In the genomic region with DNA sequence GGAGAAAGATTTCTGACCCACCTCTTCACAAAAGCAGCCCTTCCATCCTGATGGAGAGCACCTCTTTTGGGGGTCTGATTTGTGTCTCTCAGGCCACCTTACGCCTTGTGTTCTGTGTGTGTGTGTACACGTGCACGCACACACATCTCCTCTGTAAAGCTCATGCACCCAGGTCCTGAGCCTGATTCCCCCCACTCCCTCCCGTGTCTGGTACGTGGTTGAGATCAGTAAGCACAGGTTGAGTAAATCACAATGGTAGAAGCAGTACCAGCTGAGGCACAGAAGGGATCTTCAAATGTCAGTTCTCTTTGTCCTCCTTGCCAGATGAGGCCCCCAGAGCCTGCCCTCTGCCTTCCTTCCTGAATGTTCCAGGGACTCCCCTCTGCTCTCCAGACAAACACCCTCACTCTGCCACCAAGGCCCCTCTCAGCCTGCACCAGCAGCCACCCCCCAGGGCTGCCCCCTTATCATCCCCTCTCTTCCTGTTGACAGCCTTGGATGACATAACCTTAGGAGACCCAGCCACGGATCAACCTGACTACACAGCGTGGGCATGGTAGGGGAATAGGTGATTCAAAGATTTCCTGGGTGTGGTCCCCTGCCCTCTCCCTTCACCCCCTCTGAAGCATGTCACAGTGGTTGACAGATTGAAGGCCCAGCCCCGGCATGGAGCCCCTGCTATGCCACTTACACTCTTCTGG, we compare ENCODE assay signal across 15 cellular contexts.
DNase-seq lines count a peak whose midpoint lies in the region; ATAC-seq lines count a peak whose summit lies in the region.
"Had no signal": no experiment of that assay in that cellular context is flagged by ENCODE, and none has a peak within 500 bp of the region (broad histone marks: within the 10 kb centered on the region; RNA-seq: fewer than 3 reads in every experiment).

No MANE protein-coding gene starts in this region.

- POLR2A ChIA-PET in naive thymus-derived CD4-positive, alpha-beta T cell (lab: Charles Lee) = interaction anchor here (1.2 kb wide), 1 partner anchor 115 kb away, joined by 4 read pairs; no protein-coding TSS in a partner anchor

- no peak overlapping the region for H3K27ac ChIP-seq in naive thymus-derived CD4-positive, alpha-beta T cell (ENCODE audit: low read depth, low read length)
- H3K27ac ChIP-seq: esophagus squamous epithelium, upper lobe of left lung had no signal

- H3K27me3 Mint-ChIP-seq in naive thymus-derived CD4-positive, alpha-beta T cell = no peaks in the 10 kb centered on the region

- no peaks in the 10 kb centered on the region for H3K9me3 ChIP-seq in naive thymus-derived CD4-positive, alpha-beta T cell (ENCODE audit: control insufficient read depth in 2 of 3, low read length in 3 of 3)
- H3K9me3 ChIP-seq: esophagus squamous epithelium, upper lobe of left lung had no signal

- ATAC-seq in activated CD4-positive, CD25-positive, alpha-beta regulatory T cell treated with anti-CD3 and anti-CD28 coated beads, Interleukin-2, amount 50 U/mL, for 24 hours = peak; percentile 66 to 68
- ATAC-seq in naive thymus-derived CD4-positive, alpha-beta T cell = no peak
- no peak for ATAC-seq in GM18907 (IDR thresholded peaks at IDR 0.05; ENCODE audit: unreplicated experiment)
- ATAC-seq in GM18517 (IDR thresholded peaks at IDR 0.05; ENCODE audit: unreplicated experiment) = no peak
- ATAC-seq: HCT116 had no signal

- intact Hi-C loops in naive thymus-derived CD4-positive, alpha-beta T cell (cut with micrococcal nuclease) = loop anchor here in 1 of 2 donors (5.0 kb wide), 1 partner anchor 111 kb away; a partner anchor contains a TSS

- CTCF ChIA-PET in naive thymus-derived CD4-positive, alpha-beta T cell (lab: Charles Lee) = interaction anchor here (1.0 kb wide), 1 partner anchor 18 kb away, joined by 4 read pairs; no protein-coding TSS in a partner anchor

- peaks cover 0 to 3% (median 0%) of the 10 kb centered on the region in 5 donors for H3K36me3 Mint-ChIP-seq in naive thymus-derived CD4-positive, alpha-beta T cell

- peaks cover 50 to 74% of the 10 kb centered on the region in 2 donors for H3K4me1 ChIP-seq in naive thymus-derived CD4-positive, alpha-beta T cell (ENCODE audit: control insufficient read depth in 2 of 2, insufficient read depth in 2 of 2, low read length in 2 of 2)

- DNase-seq in activated CD4-positive, CD25-positive, alpha-beta regulatory T cell treated with anti-CD3 and anti-CD28 coated beads, Interleukin-2, amount 50 U/mL, for 72 hours = no peak
- peak; percentile 37 for DNase-seq in activated T-cell treated with anti-CD3 and anti-CD28 coated beads, Interleukin-2, amount 50 U/mL, for 1 hour
- peak in 5 of 9 donors; percentile 20 to 56 (median 22) for DNase-seq in naive thymus-derived CD4-positive, alpha-beta T cell
- DNase-seq in stimulated activated naive CD4-positive, alpha-beta T cell treated with Interleukin-2 at 50 U/mL for 16 hours (lab: John Stamatoyannopoulos, UW) = peak; percentile 53
- DNase-seq in NCI-H524 (lab: John Stamatoyannopoulos, UW) = no peak
- DNase-seq: DMS153, esophagus squamous epithelium, mammary epithelial cell, NCI-H1694 treated with DMSO at 0.1 percent for 48 hours, posterior cingulate gyrus had no signal

- H3K27ac Mint-ChIP-seq in naive thymus-derived CD4-positive, alpha-beta T cell = peak overlapping the region; percentile 45 to 93 (median 75)

- peak overlapping the region; percentile 54 to 77 (median 72) for H3K4me3 Mint-ChIP-seq in naive thymus-derived CD4-positive, alpha-beta T cell

- no peaks in the 10 kb centered on the region for H3K9me3 Mint-ChIP-seq in naive thymus-derived CD4-positive, alpha-beta T cell

- H3K4me3 ChIP-seq in naive thymus-derived CD4-positive, alpha-beta T cell (ENCODE audit: low read length) = no peak overlapping the region
- H3K4me3 ChIP-seq: esophagus squamous epithelium, upper lobe of left lung had no signal

- peaks cover 58 to 86% (median 68%) of the 10 kb centered on the region in 7 donors for H3K4me1 Mint-ChIP-seq in naive thymus-derived CD4-positive, alpha-beta T cell

- H3K27me3 ChIP-seq in naive thymus-derived CD4-positive, alpha-beta T cell (ENCODE audit: control insufficient read depth in 2 of 2, insufficient read depth in 2 of 2, low read length in 2 of 2) = no peaks in the 10 kb centered on the region
- H3K27me3 ChIP-seq: esophagus squamous epithelium, upper lobe of left lung had no signal

- H3K36me3 ChIP-seq in naive thymus-derived CD4-positive, alpha-beta T cell (ENCODE audit: control insufficient read depth in 2 of 3, insufficient read depth in 3 of 3, low read length in 3 of 3) = no peaks in the 10 kb centered on the region
- H3K36me3 ChIP-seq: esophagus squamous epithelium, upper lobe of left lung had no signal

Comparison
In these comparisons a context has a peak if more than half of its experiments do, and no peak if none do; other contexts are left out.
1. ATAC-seq: peak in activated CD4-positive, CD25-positive, alpha-beta regulatory T cell treated with anti-CD3 and anti-CD28 coated beads, Interleukin-2, amount 50 U/mL, for 24 hours (2 of 2); none in naive thymus-derived CD4-positive, alpha-beta T cell (single experiment), GM18907 (single experiment) and GM18517 (single experiment).
2. DNase-seq: peak in activated T-cell treated with anti-CD3 and anti-CD28 coated beads, Interleukin-2, amount 50 U/mL, for 1 hour (single experiment), naive thymus-derived CD4-positive, alpha-beta T cell (5 of 9) and stimulated activated naive CD4-positive, alpha-beta T cell treated with Interleukin-2 at 50 U/mL for 16 hours (single experiment); none in activated CD4-positive, CD25-positive, alpha-beta regulatory T cell treated with anti-CD3 and anti-CD28 coated beads, Interleukin-2, amount 50 U/mL, for 72 hours (single experiment) and NCI-H524 (0 of 2).